In the genomic region with DNA sequence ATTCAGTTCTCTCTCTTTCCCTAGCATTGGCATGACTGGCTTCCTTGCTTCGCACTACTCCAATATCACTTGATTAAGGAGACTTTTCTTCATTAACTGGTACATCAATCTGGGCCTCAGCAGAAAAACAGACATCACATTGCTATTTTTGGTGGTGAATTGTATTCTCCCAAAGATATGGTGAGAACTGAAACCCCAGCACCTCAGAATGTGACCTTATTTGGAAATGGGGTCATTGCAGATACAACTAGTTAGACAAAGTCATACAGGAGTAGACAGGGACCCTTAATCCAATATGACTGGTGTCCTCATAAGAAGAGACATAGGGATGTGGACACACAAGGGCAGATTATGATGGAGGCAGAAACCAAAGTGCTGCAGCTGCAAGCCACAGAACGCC, we compare ENCODE assay signal across 22 cellular contexts. TPM values are rescaled to one million over a fixed set of nuclear protein-coding genes. Genes with fewer than 3 reads are reported as not detected.
DNase-seq lines count a peak whose midpoint lies in the region; ATAC-seq and TF ChIP-seq lines count a peak whose summit lies in the region.
"Had no signal": no experiment of that assay in that cellular context is flagged by ENCODE, and none has a peak within 500 bp of the region (broad histone marks: within the 10 kb centered on the region; RNA-seq: fewer than 3 reads in every experiment).

No MANE protein-coding gene starts in this region.

- no peak overlapping the region for H3K9ac ChIP-seq in trophoblast cell (ENCODE audit: low read length)

- no peak for DNase-seq in Caco-2
- DNase-seq in SJCRH30 = no peak
- no peak for DNase-seq in foreskin keratinocyte
- no peak for DNase-seq in trophoblast cell
- DNase-seq in activated effector memory CD4-positive, alpha-beta T cell treated with anti-CD3 and anti-CD28 coated beads, Interleukin-2, amount 50 U/mL, for 16 hours = no peak
- no peak for DNase-seq in T-helper 9 cell
- no peak for DNase-seq in head of caudate nucleus
- DNase-seq: activated CD4-positive, alpha-beta T cell treated with anti-CD3 and anti-CD28 coated beads, Interleukin-2, amount 10 ng/mL, durations not matched to agents 24 days and 14 days; activated naive CD4-positive, alpha-beta T cell; activated T-cell treated with anti-CD3 and anti-CD28 coated beads, Interleukin-2, amount 50 U/mL, for 24 hours; cerebellar nuclear complex; dorsolateral prefrontal cortex; heart right ventricle; NCI-H1436; NCI-H2107; NCI-H446 treated with DMSO at 0.1 percent for 48 hours; NCI-H82; stimulated activated naive CD8-positive, alpha-beta T cell treated with anti-CD3 and anti-CD28 coated beads, Interleukin-15, Interleukin-2, amounts not matched to agents 100 U/mL and 50 U/mL, for 24 hours had no signal

- peak overlapping the region; percentile 80 for H2AK5ac ChIP-seq in trophoblast cell (ENCODE audit: low read length)

- no peaks in the 10 kb centered on the region for H3K27me3 Mint-ChIP-seq in Caco-2 (ENCODE audit: insufficient read depth, unreplicated experiment)

- H3K4me1 Mint-ChIP-seq in Caco-2 (ENCODE audit: low read depth, unreplicated experiment) = peaks cover 34% of the 10 kb centered on the region

- H4K91ac ChIP-seq in trophoblast cell (ENCODE audit: low read depth, low read length) = peak overlapping the region; percentile 95

- peak overlapping the region; percentile 96 for H2BK12ac ChIP-seq in trophoblast cell (ENCODE audit: low read length)

- H2AFZ ChIP-seq in trophoblast cell (ENCODE audit: insufficient read depth, low read length, poor library complexity) = no peak overlapping the region

- intact Hi-C loops in Caco-2 (cut with micrococcal nuclease; ENCODE audit: unreplicated experiment) = no loop called here
- intact Hi-C loops in head of caudate nucleus (cut with DNase I) = no loop called here

- H3K9me3 ChIP-seq in Caco-2 (0 out of 2 replicates have a peak, but pooled peaks cover 4% of the 10 kb centered on the region), SJCRH30 (replicated peaks) (no peaks in the 10 kb centered on the region), trophoblast cell (ENCODE audit: insufficient read depth, low read depth, low read length) (no peaks in the 10 kb centered on the region)
- H3K9me3 ChIP-seq: body of pancreas, heart right ventricle had no signal

- H3K4me3 ChIP-seq in Caco-2 (ENCODE audit: low read depth, low read length) = no peak overlapping the region
- no peak overlapping the region for H3K4me3 ChIP-seq in SJCRH30
- H3K4me3 ChIP-seq in trophoblast cell (ENCODE audit: low read depth, low read length) = no peak overlapping the region
- H3K4me3 ChIP-seq: body of pancreas, dorsolateral prefrontal cortex, heart right ventricle, lung had no signal

- CTCF ChIA-PET in Caco-2 (lab: Charles Lee) = no interaction called here

- H3K27ac Mint-ChIP-seq in Caco-2 (ENCODE audit: unreplicated experiment) = peak overlapping the region; percentile 1
- H3K27ac Mint-ChIP-seq: activated CD4-positive, alpha-beta T cell treated with anti-CD3 and anti-CD28 coated beads, Interleukin-2, amount 10 ng/mL, durations not matched to agents 24 days and 14 days; activated T-cell treated with anti-CD3 and anti-CD28 coated beads, Interleukin-2, amount 50 U/mL, for 24 hours had no signal

- H3K4me1 ChIP-seq in Caco-2 (peaks cover 37% of the 10 kb centered on the region), SJCRH30 (peaks cover 35% of the 10 kb centered on the region), foreskin keratinocyte (peaks cover 16% of the 10 kb centered on the region), trophoblast cell (ENCODE audit: control insufficient read depth in 1 of 2, insufficient read depth in 2 of 2, low read length in 2 of 2) (peaks cover 4 to 17% of the 10 kb centered on the region in 2 experiments)
- H3K4me1 ChIP-seq: body of pancreas had no signal

- ATAC-seq in foreskin keratinocyte (no peak), HG02840 (IDR thresholded peaks at IDR 0.05; ENCODE audit: low FRiP score, unreplicated experiment) (no peak)
- ATAC-seq: stimulated activated naive CD8-positive, alpha-beta T cell treated with anti-CD3 and anti-CD28 coated beads, Interleukin-15, Interleukin-2, amounts not matched to agents 100 U/mL and 50 U/mL, for 24 hours had no signal

- peaks cover 3% of the 10 kb centered on the region for H3K79me2 ChIP-seq in trophoblast cell (ENCODE audit: control insufficient read depth, insufficient read depth, low read length, poor library complexity)

- peak overlapping the region; percentile 30 for H3K4ac ChIP-seq in trophoblast cell (ENCODE audit: low read depth, low read length)

- POLR2A ChIA-PET in Caco-2 (lab: Charles Lee) = no interaction called here

- H3K27ac ChIP-seq in SJCRH30 = peak overlapping the region; percentile 57
- H3K27ac ChIP-seq in foreskin keratinocyte = peak overlapping the region; percentile 25
- H3K27ac ChIP-seq in trophoblast cell (ENCODE audit: low read depth, low read length) = peak overlapping the region; percentile 75
- H3K27ac ChIP-seq: body of pancreas, dorsolateral prefrontal cortex, heart right ventricle, VCaP had no signal

- H2BK5ac ChIP-seq in trophoblast cell (ENCODE audit: low read depth, low read length, poor library complexity) = peak overlapping the region; percentile 91

- H3K9me3 Mint-ChIP-seq in Caco-2 (ENCODE audit: unreplicated experiment) = no peaks in the 10 kb centered on the region
- H3K9me3 Mint-ChIP-seq: activated CD4-positive, alpha-beta T cell treated with anti-CD3 and anti-CD28 coated beads, Interleukin-2, amount 10 ng/mL, durations not matched to agents 24 days and 14 days; activated T-cell treated with anti-CD3 and anti-CD28 coated beads, Interleukin-2, amount 50 U/mL, for 24 hours had no signal

- H3K27me3 ChIP-seq in Caco-2 (replicated peaks; ENCODE audit: control insufficient read depth, insufficient read depth, low read length) (no peaks in the 10 kb centered on the region), SJCRH30 (no peaks in the 10 kb centered on the region), foreskin keratinocyte (no peaks in the 10 kb centered on the region), trophoblast cell (ENCODE audit: insufficient read depth, low read length) (no peaks in the 10 kb centered on the region)
- H3K27me3 ChIP-seq: body of pancreas, heart right ventricle had no signal

- no peak overlapping the region for H3K23ac ChIP-seq in trophoblast cell (ENCODE audit: low read length)

- TF ChIP-seq CTCF in Caco-2 (IDR thresholded peaks at IDR 0.05; ENCODE audit: insufficient read depth in 1 of 2, low read depth in 1 of 2, low read length in 1 of 2, severe bottlenecking in 1 of 2, unreplicated experiment in 1 of 2) (no peak), foreskin keratinocyte (conservative IDR thresholded peaks at IDR 0.05) (no peak)

- H3K18ac ChIP-seq in trophoblast cell (ENCODE audit: low read length) = no peak overlapping the region

- no TSS peak for BruUV-seq in Caco-2 (replicated peaks; lab: Mats Ljungman, UMichigan)

- no peak overlapping the region for H3K4me3 Mint-ChIP-seq in Caco-2 (ENCODE audit: unreplicated experiment)
- H3K4me3 Mint-ChIP-seq: activated CD4-positive, alpha-beta T cell treated with anti-CD3 and anti-CD28 coated beads, Interleukin-2, amount 10 ng/mL, durations not matched to agents 24 days and 14 days; activated T-cell treated with anti-CD3 and anti-CD28 coated beads, Interleukin-2, amount 50 U/mL, for 24 hours had no signal

- peak overlapping the region; percentile 74 for H4K8ac ChIP-seq in trophoblast cell (ENCODE audit: low read depth, low read length)

- H2BK120ac ChIP-seq in trophoblast cell (ENCODE audit: insufficient read depth, low read length, poor library complexity) = peak overlapping the region; percentile 90

- peak overlapping the region; percentile 73 for H3K14ac ChIP-seq in trophoblast cell (ENCODE audit: low read length)

- H3K36me3 Mint-ChIP-seq in Caco-2 (ENCODE audit: insufficient read depth, unreplicated experiment) = no peaks in the 10 kb centered on the region

- H3K36me3 ChIP-seq in Caco-2 (ENCODE audit: control insufficient read depth, insufficient read depth, low read length) (no peaks in the 10 kb centered on the region), SJCRH30 (no peaks in the 10 kb centered on the region), trophoblast cell (ENCODE audit: control insufficient read depth in 1 of 2, insufficient read depth in 2 of 2, low read length in 2 of 2) (no peaks in the 10 kb centered on the region)
- H3K36me3 ChIP-seq: heart right ventricle had no signal

- no CpG with 5 or more reads among the region's 2 CpGs for WGBS in trophoblast cell (ENCODE audit: extremely low coverage, insufficient coverage, insufficient read length)

- H3K4me2 ChIP-seq in trophoblast cell (ENCODE audit: low read length) = no peak overlapping the region

- no peak overlapping the region for H4K12ac ChIP-seq in trophoblast cell (ENCODE audit: low read depth, low read length)

- H3K79me1 ChIP-seq in trophoblast cell (ENCODE audit: low read length) = peaks cover 18% of the 10 kb centered on the region

RNA-seq across cellular contexts. Expression of gene RAD23B, which starts 7.5 kb away (rescaled TPM):
- total RNA-seq in Caco-2 (2022) (188 TPM in 2 replicates), foreskin keratinocyte (115 and 122 TPM in 2 replicates)
- 143 and 146 TPM in 2 replicates for total RNA-seq in SJCRH30 (2014; rRNA removed; shearing (Covaris generic))
- polyA plus RNA-seq in foreskin keratinocyte = 55.9 and 66.6 TPM in 2 replicates
- polyA plus RNA-seq in trophoblast cell (2013) = 272 and 284 TPM in 2 replicates

Comparison
In these comparisons a context has a peak if more than half of its experiments do, and no peak if none do; other contexts are left out.
1. H3K27ac ChIP-seq: peak in every context shown above with its lines; median percentile 75 in trophoblast cell; 57 in SJCRH30; 25 in foreskin keratinocyte.